In genomic region chr5:147403659-147404640, GRCh38 we compare ENCODE assay signal across 9 cellular contexts.
DNase-seq lines count a peak whose midpoint lies in the region; ATAC-seq, FAIRE-seq and TF ChIP-seq lines count a peak whose summit lies in the region.
"Had no signal": no experiment of that assay in that cellular context is flagged by ENCODE, and none has a peak within 500 bp of the region (broad histone marks: within the 10 kb centered on the region; RNA-seq: fewer than 3 reads in every experiment).

No MANE protein-coding gene starts in this region.

- TF ChIP-seq RAD21 in H1 (IDR thresholded peaks at IDR 0.05 in 1 of 2, conservative IDR thresholded peaks at IDR 0.05 in 1 of 2; ENCODE audit: low read depth in 2 of 2, low read length in 2 of 2), result no peak

- no peak overlapping the region for H3K14ac ChIP-seq in H1 (ENCODE audit: insufficient read length)

- no peak overlapping the region for H2BK12ac ChIP-seq in H1 (ENCODE audit: low read depth, low read length)

- CTCF ChIA-PET in H1 (lab: Charles Lee; ENCODE audit: partially characterized antibody), result interaction anchor here (0.9 to 3.0 kb wide), 3 partner anchors 11 to 174 kb away, joined by 3 to 29 read pairs (median 8); no protein-coding TSS in a partner anchor
- CTCF ChIA-PET in activated CD4-positive, alpha-beta T cell treated with anti-CD3 and anti-CD28 coated beads, Interleukin-2, amount 10 ng/mL, durations not matched to agents 7 days and 5 days (lab: Charles Lee), result no interaction called here

- no peak overlapping the region for H4K8ac ChIP-seq in H1 (ENCODE audit: extremely low read depth, insufficient read depth, low read length)

- H3K79me1 ChIP-seq in H1 (ENCODE audit: low read depth, low read length), result no peaks in the 10 kb centered on the region; the same call in 1 of the 2 replicates

- H4K20me1 ChIP-seq in H1 (replicated peaks in 1 of 2; ENCODE audit: control insufficient read depth in 1 of 2, insufficient read depth in 2 of 2, low read length in 2 of 2), result peaks cover 2 to 8% of the 10 kb centered on the region in 2 experiments

- FAIRE-seq in H1 (lab: Jason Lieb, UNC), result no peak

- no peaks in the 10 kb centered on the region for H3K27me3 ChIP-seq in H1 (replicated peaks in 1 of 4; ENCODE audit: control insufficient read depth in 3 of 4, extremely low read depth in 1 of 4, insufficient read depth in 3 of 4, low read length in 3 of 4)

- no peak overlapping the region for H2AFZ ChIP-seq in H1 (ENCODE audit: low read length)

- no peak overlapping the region for H2BK120ac ChIP-seq in H1 (replicated peaks; ENCODE audit: low read depth, low read length)

- no peak overlapping the region for H2BK20ac ChIP-seq in H1 (ENCODE audit: low read length)

- no peak overlapping the region for H3K4ac ChIP-seq in H1 (replicated peaks; ENCODE audit: insufficient read length, low read depth, low read length)

- H2AK5ac ChIP-seq in H1 (ENCODE audit: low read depth, low read length), result no peak overlapping the region

- H3K4me2 ChIP-seq in H1 (ENCODE audit: insufficient read depth in 1 of 2, low read depth in 2 of 2, low read length in 2 of 2), result no peak overlapping the region

- TF ChIP-seq POLR2A in NB4 (IDR thresholded peaks at IDR 0.05; ENCODE audit: extremely low read depth, insufficient read length) (no peak), H1 (IDR thresholded peaks at IDR 0.05; ENCODE audit: control extremely low read depth in 1 of 2, low read depth in 2 of 2, low read length in 2 of 2) (no peak)

- no peaks in the 10 kb centered on the region for H3K4me1 ChIP-seq in H1 (replicated peaks in 1 of 4; ENCODE audit: control insufficient read depth in 3 of 4, insufficient read depth in 4 of 4, low read length in 3 of 4)

- no peak for TF ChIP-seq CTCF in NB4 (IDR thresholded peaks at IDR 0.05; ENCODE audit: low read depth, low read length)
- TF ChIP-seq CTCF in H1 (IDR thresholded peaks at IDR 0.05; ENCODE audit: control extremely low read depth in 1 of 3, insufficient read depth in 1 of 3, low read depth in 1 of 3, low read length in 3 of 3), result no peak
- no peak for TF ChIP-seq CTCF in omental fat pad (IDR thresholded peaks at IDR 0.05)

- no peaks in the 10 kb centered on the region; a peak in 1 of 4 replicates for H3K79me2 ChIP-seq in H1 (ENCODE audit: control insufficient read depth in 1 of 2, insufficient read depth in 2 of 2, low read length in 2 of 2)

- H3K27ac ChIP-seq in H1 (ENCODE audit: low read depth, low read length), result no peak overlapping the region

- no peaks in the 10 kb centered on the region for H3K9me3 Mint-ChIP-seq in activated CD4-positive, alpha-beta T cell treated with anti-CD3 and anti-CD28 coated beads, Interleukin-2, amount 10 ng/mL, durations not matched to agents 7 days and 5 days
- H3K9me3 Mint-ChIP-seq: nephron had no signal

- no peak overlapping the region for H3K4me3 ChIP-seq in NB4 (ENCODE audit: low read depth, low read length)
- H3K4me3 ChIP-seq in H1 (ENCODE audit: extremely low read depth in 1 of 4, insufficient read depth in 2 of 4, low read depth in 3 of 4, low read length in 4 of 4), result no peak overlapping the region

- H3K4me1 Mint-ChIP-seq in activated CD4-positive, alpha-beta T cell treated with anti-CD3 and anti-CD28 coated beads, Interleukin-2, amount 10 ng/mL, durations not matched to agents 7 days and 5 days, result no peaks in the 10 kb centered on the region

- no peaks in the 10 kb centered on the region for H3K27me3 Mint-ChIP-seq in activated CD4-positive, alpha-beta T cell treated with anti-CD3 and anti-CD28 coated beads, Interleukin-2, amount 10 ng/mL, durations not matched to agents 7 days and 5 days

- no peak overlapping the region for H3K9ac ChIP-seq in H1 (replicated peaks in 1 of 4; ENCODE audit: extremely low read depth in 1 of 4, low read depth in 3 of 4, low read length in 3 of 4)

- no peak overlapping the region for H2BK15ac ChIP-seq in H1 (ENCODE audit: low read length)

- H3K36me3 ChIP-seq in H1 (ENCODE audit: control insufficient read depth in 2 of 4, insufficient read depth in 4 of 4, low read length in 3 of 4), result peaks cover 66 to 95% (median 90%) of the 10 kb centered on the region in 4 experiments

- H4K5ac ChIP-seq in H1 (ENCODE audit: insufficient read length, low read depth, low read length), result no peak overlapping the region

- no peak overlapping the region for H3K4me3 Mint-ChIP-seq in activated CD4-positive, alpha-beta T cell treated with anti-CD3 and anti-CD28 coated beads, Interleukin-2, amount 10 ng/mL, durations not matched to agents 7 days and 5 days
- H3K4me3 Mint-ChIP-seq: nephron had no signal

- 96% methylated on average over 15 of the region's 15 CpGs; no CpG with 5 or more reads in 1 of the 2 experiments for WGBS in H1 (ENCODE audit: extremely low coverage in 1 of 2, insufficient coverage in 1 of 2, insufficient read length in 1 of 2, insufficient replicate concordance in 2 of 2, low coverage in 1 of 2, low lambda C conversion rate in 2 of 2, missing lambda C conversion rate in 1 of 2), 2 experiments

- no peaks in the 10 kb centered on the region for H3K23me2 ChIP-seq in H1 (ENCODE audit: low read depth, low read length)

- no peak overlapping the region for H3K18ac ChIP-seq in H1 (ENCODE audit: extremely low read depth, low read length)

- no peak for TF ChIP-seq EP300 in H1 (IDR thresholded peaks at IDR 0.05; ENCODE audit: borderline replicate concordance in 1 of 2, low read depth in 2 of 2, low read length in 2 of 2)

- H3K27ac Mint-ChIP-seq in activated CD4-positive, alpha-beta T cell treated with anti-CD3 and anti-CD28 coated beads, Interleukin-2, amount 10 ng/mL, durations not matched to agents 7 days and 5 days, result no peak overlapping the region

- H2BK5ac ChIP-seq in H1 (ENCODE audit: low read depth, low read length), result peak overlapping the region; percentile 3; the same call in 1 of the 2 replicates

- no peaks in the 10 kb centered on the region for H3K36me3 Mint-ChIP-seq in activated CD4-positive, alpha-beta T cell treated with anti-CD3 and anti-CD28 coated beads, Interleukin-2, amount 10 ng/mL, durations not matched to agents 7 days and 5 days (ENCODE audit: low read depth)

- no peak overlapping the region for H3K56ac ChIP-seq in H1 (replicated peaks; ENCODE audit: insufficient read length, low read depth, low read length)

- no peaks in the 10 kb centered on the region for H3K9me3 ChIP-seq in H1 (ENCODE audit: insufficient read depth in 2 of 2, low read depth in 1 of 2, low read length in 1 of 2)

- DNase-seq in NB4 (ENCODE audit: low read depth) (peak; percentile 82), H1 (ENCODE audit: low read depth in 1 of 2, low spot score in 2 of 2) (no peak), omental fat pad (ENCODE audit: low spot score) (no peak), T-helper 1 cell (no peak), Ammon's horn (ENCODE audit: low spot score) (no peak)
- no peak for DNase-seq in activated CD4-positive, alpha-beta T cell treated with anti-CD3 and anti-CD28 coated beads, Interleukin-2, amount 10 ng/mL, durations not matched to agents 7 days and 5 days

- no peak overlapping the region for H3K23ac ChIP-seq in H1 (ENCODE audit: insufficient read length)

- no peak overlapping the region for H4K91ac ChIP-seq in H1 (replicated peaks; ENCODE audit: insufficient read length, low read length)

- peak; percentile 96 for ATAC-seq in GM18498 (IDR thresholded peaks at IDR 0.05; ENCODE audit: unreplicated experiment)
- peak; percentile 90 for ATAC-seq in HG02588 (IDR thresholded peaks at IDR 0.05; ENCODE audit: unreplicated experiment)
- ATAC-seq in omental fat pad (ENCODE audit: low FRiP score), result peak; percentile 95

- POLR2A ChIA-PET in H1 (lab: Charles Lee; ENCODE audit: partially characterized antibody), result interaction anchor here (1.0 to 1.5 kb wide), 3 partner anchors 12 to 15 kb away, joined by 3 to 5 read pairs (median 3); no protein-coding TSS in a partner anchor
- POLR2A ChIA-PET in activated CD4-positive, alpha-beta T cell treated with anti-CD3 and anti-CD28 coated beads, Interleukin-2, amount 10 ng/mL, durations not matched to agents 7 days and 5 days (lab: Charles Lee), result no interaction called here

TF ChIP-seq in H1, 55 proteins besides CTCF, POLR2A, EP300 and RAD21:
- no peak for TF ChIP-seq CTBP2 (IDR thresholded peaks at IDR 0.05; ENCODE audit: borderline replicate concordance, insufficient read depth, insufficient read length, low read length)
- no peak for TF ChIP-seq SAP30 (IDR thresholded peaks at IDR 0.05; ENCODE audit: insufficient read depth, insufficient replicate concordance, low read length)
- no peak for TF ChIP-seq TCF12 (IDR thresholded peaks at IDR 0.05; ENCODE audit: low read depth, low read length)
- no peak for TF ChIP-seq PHF8 (conservative IDR thresholded peaks at IDR 0.05; ENCODE audit: low read depth, low read length)
- no peak for TF ChIP-seq POU5F1 (IDR thresholded peaks at IDR 0.05; ENCODE audit: low read depth, low read length)
- no peak for TF ChIP-seq YY1 (IDR thresholded peaks at IDR 0.05; ENCODE audit: low read depth, low read length)
- no peak for TF ChIP-seq HDAC6 (IDR thresholded peaks at IDR 0.05; ENCODE audit: low read depth, low read length)
- no peak for TF ChIP-seq CHD2 (IDR thresholded peaks at IDR 0.05; ENCODE audit: low read length)
- TF ChIP-seq E2F6 (IDR thresholded peaks at IDR 0.05), result no peak
- no peak for TF ChIP-seq CEBPB (IDR thresholded peaks at IDR 0.05; ENCODE audit: low read depth, low read length)
- no peak for TF ChIP-seq SRF (IDR thresholded peaks at IDR 0.05; ENCODE audit: low read depth, low read length)
- TF ChIP-seq SIN3A (conservative IDR thresholded peaks at IDR 0.05 in 1 of 2, IDR thresholded peaks at IDR 0.05 in 1 of 2; ENCODE audit: low read depth in 1 of 2, low read length in 2 of 2), result no peak
